Comparison of ENCODE assay signal across 14 cellular contexts in the genomic region with DNA sequence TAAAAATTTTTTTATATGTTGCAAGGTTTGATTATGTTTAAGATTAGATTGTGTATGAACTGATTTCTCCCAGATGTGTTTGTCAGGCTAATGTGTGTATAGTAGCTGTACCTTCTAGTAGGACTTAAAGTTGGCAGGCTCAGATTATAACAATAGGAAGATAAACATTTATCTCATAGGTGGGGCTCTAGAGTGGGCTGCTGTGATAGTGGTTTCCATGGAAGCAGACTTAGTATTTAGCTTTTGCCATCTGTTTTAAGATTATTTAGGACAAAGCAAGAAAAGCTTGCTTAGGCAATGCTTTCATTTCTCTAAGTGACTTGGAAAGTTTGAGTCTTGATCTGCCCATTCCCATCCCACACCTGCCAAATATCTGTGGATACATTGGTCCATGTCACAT.
"Had no signal": no experiment of that assay in that cellular context is flagged by ENCODE, and none has a peak within 500 bp of the region (broad histone marks: within the 10 kb centered on the region; RNA-seq: fewer than 3 reads in every experiment).

No MANE protein-coding gene starts in this region.

- ATAC-seq: esophagus mucosa, left colon had no signal

- H3K36me3 ChIP-seq: cardiac muscle cell, ovary, stomach had no signal

- DNase-seq: activated CD4-positive, alpha-beta memory T cell treated with anti-CD3 and anti-CD28 coated beads, Interleukin-2, amount 10 ng/mL, durations not matched to agents 7 days and 5 days; activated CD4-positive, alpha-beta T cell treated with anti-CD3 and anti-CD28 coated beads for 4 hours; activated naive CD4-positive, alpha-beta T cell treated with anti-CD3 and anti-CD28 coated beads, Interleukin-2, amount 10 ng/mL, durations not matched to agents 7 days and 5 days; activated T-cell treated with anti-CD3 and anti-CD28 coated beads, Interleukin-2, amount 50 U/mL, for 24 hours; left colon; naive B cell; ovary; sigmoid colon; spleen; stimulated activated CD4-positive, alpha-beta T cell treated with anti-CD3 and anti-CD28 coated beads, Interleukin-1b, Interleukin-23, amount 100 ng/mL, for 48 hours; stomach had no signal

- H3K4me1 ChIP-seq: sigmoid colon had no signal

- H3K27ac ChIP-seq: cardiac muscle cell, ovary, sigmoid colon, spleen, stomach had no signal

- H3K4me3 ChIP-seq: cardiac muscle cell, lung, ovary, sigmoid colon, spleen, stomach had no signal

- H3K27me3 Mint-ChIP-seq: activated CD4-positive, alpha-beta memory T cell treated with anti-CD3 and anti-CD28 coated beads, Interleukin-2, amount 10 ng/mL, durations not matched to agents 7 days and 5 days; activated naive CD4-positive, alpha-beta T cell treated with anti-CD3 and anti-CD28 coated beads, Interleukin-2, amount 10 ng/mL, durations not matched to agents 7 days and 5 days; activated T-cell treated with anti-CD3 and anti-CD28 coated beads, Interleukin-2, amount 50 U/mL, for 24 hours; naive B cell had no signal

- H3K9me3 ChIP-seq: ovary, sigmoid colon, spleen, stomach had no signal

- H3K27me3 ChIP-seq: cardiac muscle cell, ovary, sigmoid colon, spleen, stomach had no signal

- H3K9me3 Mint-ChIP-seq: activated CD4-positive, alpha-beta memory T cell treated with anti-CD3 and anti-CD28 coated beads, Interleukin-2, amount 10 ng/mL, durations not matched to agents 7 days and 5 days; activated naive CD4-positive, alpha-beta T cell treated with anti-CD3 and anti-CD28 coated beads, Interleukin-2, amount 10 ng/mL, durations not matched to agents 7 days and 5 days; activated T-cell treated with anti-CD3 and anti-CD28 coated beads, Interleukin-2, amount 50 U/mL, for 24 hours; naive B cell had no signal

- H3K4me3 Mint-ChIP-seq: activated CD4-positive, alpha-beta memory T cell treated with anti-CD3 and anti-CD28 coated beads, Interleukin-2, amount 10 ng/mL, durations not matched to agents 7 days and 5 days; activated naive CD4-positive, alpha-beta T cell treated with anti-CD3 and anti-CD28 coated beads, Interleukin-2, amount 10 ng/mL, durations not matched to agents 7 days and 5 days; activated T-cell treated with anti-CD3 and anti-CD28 coated beads, Interleukin-2, amount 50 U/mL, for 24 hours; naive B cell had no signal

- H3K27ac Mint-ChIP-seq: activated CD4-positive, alpha-beta memory T cell treated with anti-CD3 and anti-CD28 coated beads, Interleukin-2, amount 10 ng/mL, durations not matched to agents 7 days and 5 days; activated naive CD4-positive, alpha-beta T cell treated with anti-CD3 and anti-CD28 coated beads, Interleukin-2, amount 10 ng/mL, durations not matched to agents 7 days and 5 days; activated T-cell treated with anti-CD3 and anti-CD28 coated beads, Interleukin-2, amount 50 U/mL, for 24 hours had no signal
